Comparison of ENCODE assay signal across 19 cellular contexts in genomic region chr4:31236635-31237173, GRCh38.
A peak's percentile ranks its signal among the peaks of the same experiment; 100 is the strongest.
DNase-seq lines count a peak whose midpoint lies in the region; ATAC-seq, FAIRE-seq and TF ChIP-seq lines count a peak whose summit lies in the region.
"Had no signal": no experiment of that assay in that cellular context is flagged by ENCODE, and none has a peak within 500 bp of the region (broad histone marks: within the 10 kb centered on the region; RNA-seq: fewer than 3 reads in every experiment).

No MANE protein-coding gene starts in this region.

- H3K27ac ChIP-seq in HCT116 (ENCODE audit: low read depth, low read length) (peak overlapping the region; percentile 89), astrocyte (ENCODE audit: low read depth, low read length) (no peak overlapping the region), aorta (ENCODE audit: low read depth in 1 of 2, low read length in 2 of 2) (no peak overlapping the region)
- H3K27ac ChIP-seq: Peyer's patch, SJSA1 had no signal

- RAD21 ChIA-PET in HCT116 (lab: Charles Lee; ENCODE audit: low non-redundant PET in 1 of 2, low total read pairs in 2 of 2, uncharacterized antibody in 2 of 2, unreplicated experiment in 2 of 2): no interaction called here

- H3K4me1 Mint-ChIP-seq in astrocyte (ENCODE audit: low read depth, unreplicated experiment): peaks cover 18% of the 10 kb centered on the region
- no peaks in the 10 kb centered on the region for H3K4me1 Mint-ChIP-seq in naive thymus-derived CD8-positive, alpha-beta T cell

- peak; percentile 19; the same call in 1 of the 2 replicates for TF ChIP-seq RAD21 in HCT116 (IDR thresholded peaks at IDR 0.05; ENCODE audit: low read depth)

- H3K4me2 ChIP-seq in HCT116 (ENCODE audit: low read length) (peak overlapping the region; percentile 55), astrocyte (ENCODE audit: low read length) (no peak overlapping the region)

- H3K9me3 Mint-ChIP-seq in astrocyte (ENCODE audit: unreplicated experiment): peaks cover 2% of the 10 kb centered on the region
- H3K9me3 Mint-ChIP-seq in naive thymus-derived CD8-positive, alpha-beta T cell: peaks cover 3 to 32% (median 9%) of the 10 kb centered on the region in 9 donors

- DNase-seq in HCT116 (ENCODE audit: low read depth, low spot score) (peak; percentile 77), astrocyte (ENCODE audit: low read depth) (peak; percentile 77), fibroblast of the aortic adventitia (ENCODE audit: low read depth) (peak; percentile 91), aorta (no peak), AG20443 (ENCODE audit: low spot score) (no peak)
- no peak for DNase-seq in naive thymus-derived CD8-positive, alpha-beta T cell
- DNase-seq: BE2C; CD4-positive, alpha-beta T cell; GF-D8; HCEC 1CT; Kasumi-1; MG63; NCI-H1092; NCI-H146; NCI-H2171 treated with DMSO at 0.1 percent for 48 hours; NCI-H446 treated with DMSO at 0.1 percent for 48 hours; Peyer's patch had no signal

- H3K4me3 ChIP-seq in HCT116 (replicated peaks in 1 of 2; ENCODE audit: low read depth in 1 of 2, low read length in 2 of 2) (no peak overlapping the region), astrocyte (ENCODE audit: insufficient read depth, low read depth, low read length) (no peak overlapping the region), fibroblast of the aortic adventitia (ENCODE audit: low read depth, low read length) (no peak overlapping the region), aorta (ENCODE audit: low read length in 2 of 2) (no peak overlapping the region)
- H3K4me3 ChIP-seq: MG63, Peyer's patch, SJSA1 had no signal

- H3K36me3 ChIP-seq in HCT116 (ENCODE audit: control insufficient read depth in 1 of 2, insufficient read depth in 2 of 2, low read length in 2 of 2) (no peaks in the 10 kb centered on the region), astrocyte (ENCODE audit: insufficient read depth, low read length) (no peaks in the 10 kb centered on the region), aorta (ENCODE audit: control insufficient read depth in 1 of 2, insufficient read depth in 2 of 2, low read length in 1 of 2) (no peaks in the 10 kb centered on the region)
- H3K36me3 ChIP-seq: BE2C, MG63, Peyer's patch, SJSA1 had no signal

- intact Hi-C loops in HCT116 (cut with micrococcal nuclease) (loop anchor here (5.0 to 10.0 kb wide), 5 partner anchors 149 to 522 kb away; no protein-coding TSS in a partner anchor), aorta (cut with DNase I) (no loop called here)

- H4K20me1 ChIP-seq in HCT116 (ENCODE audit: insufficient read depth) (no peaks in the 10 kb centered on the region), astrocyte (ENCODE audit: insufficient read depth, low read length) (no peaks in the 10 kb centered on the region)

- CTCF ChIA-PET in HCT116 (lab: Charles Lee): no interaction called here

- H3K27me3 Mint-ChIP-seq in astrocyte (ENCODE audit: low read depth, unreplicated experiment): no peaks in the 10 kb centered on the region
- no peaks in the 10 kb centered on the region for H3K27me3 Mint-ChIP-seq in naive thymus-derived CD8-positive, alpha-beta T cell
- H3K27me3 Mint-ChIP-seq: CD4-positive, alpha-beta T cell had no signal

- H3K79me2 ChIP-seq in HCT116 (ENCODE audit: insufficient read depth, low read length) (no peaks in the 10 kb centered on the region), astrocyte (ENCODE audit: insufficient read depth, low read length) (no peaks in the 10 kb centered on the region)

- TF ChIP-seq POLR2A in HCT116 (IDR thresholded peaks at IDR 0.05; ENCODE audit: borderline replicate concordance, extremely low read depth, insufficient read depth, insufficient read length): no peak

- BruUV-seq in HCT116 (replicated peaks; lab: Mats Ljungman, UMichigan): no TSS peak

- WGBS in aorta, 2 donors: 71 to 73% methylated on average over 6 of the region's 6 CpGs

- H3K4me3 Mint-ChIP-seq in astrocyte (ENCODE audit: unreplicated experiment): no peak overlapping the region
- H3K4me3 Mint-ChIP-seq in naive thymus-derived CD8-positive, alpha-beta T cell: no peak overlapping the region
- H3K4me3 Mint-ChIP-seq: CD4-positive, alpha-beta T cell had no signal

- H3K4me1 ChIP-seq in HCT116 (ENCODE audit: control insufficient read depth in 1 of 2, insufficient read depth in 2 of 2, low read length in 2 of 2): peaks cover 64 to 73% of the 10 kb centered on the region in 2 experiments
- peaks cover 6% of the 10 kb centered on the region for H3K4me1 ChIP-seq in astrocyte (ENCODE audit: insufficient read depth, low read length)
- H3K4me1 ChIP-seq in aorta (ENCODE audit: control insufficient read depth in 1 of 2, insufficient read depth in 2 of 2, low read length in 2 of 2): no peaks in the 10 kb centered on the region
- H3K4me1 ChIP-seq: BE2C, Peyer's patch, SJSA1 had no signal

- TF ChIP-seq CTCF in HCT116 (IDR thresholded peaks at IDR 0.05 in 2 of 3, conservative IDR thresholded peaks at IDR 0.05 in 1 of 3; ENCODE audit: borderline replicate concordance in 1 of 3, insufficient read depth in 1 of 3, low read depth in 2 of 3, low read length in 2 of 3) (no peak), astrocyte (IDR thresholded peaks at IDR 0.05; ENCODE audit: insufficient read depth, low read depth, low read length) (no peak), fibroblast of the aortic adventitia (IDR thresholded peaks at IDR 0.05; ENCODE audit: insufficient read depth, low read length) (no peak)

- POLR2A ChIA-PET in HCT116 (lab: Charles Lee): no interaction called here
- POLR2A ChIA-PET in naive thymus-derived CD8-positive, alpha-beta T cell (lab: Charles Lee): no interaction called here

- FAIRE-seq in astrocyte (lab: Jason Lieb, UNC): no peak

- peak overlapping the region; percentile 38 for H3K9ac ChIP-seq in HCT116 (ENCODE audit: low read length)
- H3K9ac ChIP-seq in astrocyte (ENCODE audit: low read length): no peak overlapping the region

- H3K9me3 ChIP-seq in HCT116 (ENCODE audit: control insufficient read depth in 1 of 2, insufficient read depth in 1 of 2, low read depth in 1 of 2, low read length in 2 of 2) (no peaks in the 10 kb centered on the region), astrocyte (ENCODE audit: insufficient read depth, low read depth, low read length) (no peaks in the 10 kb centered on the region), aorta (ENCODE audit: control insufficient read depth, low read length) (peaks cover 6% of the 10 kb centered on the region)
- H3K9me3 ChIP-seq: BE2C, MG63, SJSA1 had no signal

- no peaks in the 10 kb centered on the region for H3K36me3 Mint-ChIP-seq in astrocyte (ENCODE audit: low read depth, unreplicated experiment)
- no peaks in the 10 kb centered on the region for H3K36me3 Mint-ChIP-seq in naive thymus-derived CD8-positive, alpha-beta T cell

- ATAC-seq in HCT116 (peak; percentile 45), aorta (ENCODE audit: low FRiP score) (peak; percentile 44), GM18907 (IDR thresholded peaks at IDR 0.05; ENCODE audit: unreplicated experiment) (no peak)
- no peak for ATAC-seq in naive thymus-derived CD8-positive, alpha-beta T cell

- H3K27me3 ChIP-seq in HCT116 (ENCODE audit: insufficient read depth, low read length) (no peaks in the 10 kb centered on the region), astrocyte (ENCODE audit: insufficient read depth, low read length) (no peaks in the 10 kb centered on the region), aorta (ENCODE audit: control insufficient read depth in 1 of 2, insufficient read depth in 2 of 2, low read length in 1 of 2) (no peaks in the 10 kb centered on the region)
- H3K27me3 ChIP-seq: BE2C, MG63, Peyer's patch, SJSA1 had no signal

- peak overlapping the region; percentile 26 for H3K27ac Mint-ChIP-seq in astrocyte (ENCODE audit: unreplicated experiment)
- H3K27ac Mint-ChIP-seq in naive thymus-derived CD8-positive, alpha-beta T cell: no peak overlapping the region
- H3K27ac Mint-ChIP-seq: CD4-positive, alpha-beta T cell had no signal

- H2AFZ ChIP-seq in HCT116 (ENCODE audit: low read depth, low read length, poor library complexity, severe bottlenecking) (peak overlapping the region; percentile 34), astrocyte (ENCODE audit: low read depth, low read length) (no peak overlapping the region)

- no peaks in the 10 kb centered on the region for H3K9me2 ChIP-seq in HCT116 (ENCODE audit: insufficient read depth)

TF ChIP-seq in HCT116, 20 proteins besides CTCF, POLR2A, EP300 and RAD21 (continues in another document):
- TF ChIP-seq ZBTB33 (IDR thresholded peaks at IDR 0.05; ENCODE audit: extremely low read depth, insufficient replicate concordance, low read length): no peak
- TF ChIP-seq CEBPB (IDR thresholded peaks at IDR 0.05; ENCODE audit: low read depth): no peak
- TF ChIP-seq YY1 (IDR thresholded peaks at IDR 0.05; ENCODE audit: extremely low read depth, insufficient replicate concordance, low read depth, low read length): no peak
- no peak; the same call in 1 of the 2 replicates for TF ChIP-seq MAX (IDR thresholded peaks at IDR 0.05)
- TF ChIP-seq JUND (IDR thresholded peaks at IDR 0.05): peak; percentile 68; the same call in 1 of the 2 replicates
- TF ChIP-seq SRF (IDR thresholded peaks at IDR 0.05; ENCODE audit: low read depth): no peak; the same call in none of the 2 replicates
- TF ChIP-seq EGR1 (IDR thresholded peaks at IDR 0.05; ENCODE audit: low read depth): 0 out of 2 replicates have a peak, but pooled peaks have one; percentile 20
- TF ChIP-seq POLR2AphosphoS5 (IDR thresholded peaks at IDR 0.05; ENCODE audit: low read depth, low read length): no peak
- no peak for TF ChIP-seq TCF7L2 (IDR thresholded peaks at IDR 0.05; ENCODE audit: borderline replicate concordance, extremely low read depth, insufficient read depth, insufficient read length)
- TF ChIP-seq EZH2phosphoT487 (IDR thresholded peaks at IDR 0.05; ENCODE audit: borderline replicate concordance): no peak
- no peak for TF ChIP-seq SIN3A (IDR thresholded peaks at IDR 0.05; ENCODE audit: low read depth)
- TF ChIP-seq CBX3 (IDR thresholded peaks at IDR 0.05; ENCODE audit: low read depth): no peak; the same call in 1 of the 2 replicates

Comparison
In these comparisons a context has a peak if more than half of its experiments do, and no peak if none do; other contexts are left out.
1. ATAC-seq: peak in HCT116 (single experiment) and aorta (single experiment); none in naive thymus-derived CD8-positive, alpha-beta T cell (0 of 2) and GM18907 (single experiment).
2. DNase-seq: peak in HCT116 (single experiment), astrocyte (single experiment) and fibroblast of the aortic adventitia (single experiment); none in aorta (0 of 2), AG20443 (single experiment) and naive thymus-derived CD8-positive, alpha-beta T cell (0 of 10).